In the genomic region with DNA sequence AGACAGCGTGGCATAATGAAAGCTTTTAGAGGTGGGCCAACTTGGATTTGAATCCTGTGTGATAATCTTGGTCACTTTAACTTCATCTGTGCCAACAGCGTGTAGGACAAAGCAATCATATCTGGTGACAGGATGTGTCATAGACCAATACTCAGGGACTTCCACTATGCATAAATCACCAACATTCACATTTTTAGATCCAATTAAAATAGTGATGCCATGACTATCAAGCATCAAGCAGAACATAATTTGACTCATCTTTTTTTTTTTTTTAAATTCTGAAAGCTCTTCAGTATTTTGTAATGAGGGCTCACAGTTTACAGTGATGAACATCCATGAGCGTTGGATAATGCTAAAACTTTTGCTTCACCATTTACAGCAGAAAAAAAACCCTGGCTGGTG, we compare ENCODE assay signal across 16 cellular contexts. TPM values are rescaled to one million over a fixed set of nuclear protein-coding genes. Genes with fewer than 3 reads are reported as not detected.
DNase-seq lines count a peak whose midpoint lies in the region; ATAC-seq and TF ChIP-seq lines count a peak whose summit lies in the region.
"Had no signal": no experiment of that assay in that cellular context is flagged by ENCODE, and none has a peak within 500 bp of the region (broad histone marks: within the 10 kb centered on the region; RNA-seq: fewer than 3 reads in every experiment).

No MANE protein-coding gene starts in this region.

- no peak for TF ChIP-seq POLR2A in sigmoid colon (IDR thresholded peaks at IDR 0.05)

- 61 to 64% methylated on average over 3 of the region's 3 CpGs for WGBS in sigmoid colon, 2 donors

- no peak overlapping the region for H3K27ac ChIP-seq in sigmoid colon
- H3K27ac ChIP-seq: HL-60 had no signal

- intact Hi-C loops in sigmoid colon (cut with DNase I): no loop called here

- ATAC-seq in HG02852 (IDR thresholded peaks at IDR 0.05; ENCODE audit: unreplicated experiment): no peak
- ATAC-seq: effector memory CD8-positive, alpha-beta T cell; Panc1 had no signal

- H3K4me3 ChIP-seq in foreskin fibroblast (ENCODE audit: low read depth in 1 of 2, low read length in 2 of 2) (no peak overlapping the region), sigmoid colon (no peak overlapping the region)

- no peak for TF ChIP-seq EP300 in sigmoid colon (IDR thresholded peaks at IDR 0.05)

- H3K9me3 ChIP-seq in sigmoid colon: no peaks in the 10 kb centered on the region

- TF ChIP-seq CTCF in foreskin fibroblast (IDR thresholded peaks at IDR 0.05; ENCODE audit: low read depth, low read length): no peak
- TF ChIP-seq CTCF in sigmoid colon (IDR thresholded peaks at IDR 0.05): no peak

- H3K27me3 ChIP-seq in sigmoid colon: no peaks in the 10 kb centered on the region

- no peaks in the 10 kb centered on the region for H3K36me3 ChIP-seq in sigmoid colon

- no peaks in the 10 kb centered on the region for H3K4me1 ChIP-seq in sigmoid colon

- DNase-seq in AG08395 (ENCODE audit: low spot score) (peak; percentile 60), ELR (ENCODE audit: low read depth) (peak; percentile 9), RPMI7951 (ENCODE audit: low read depth) (peak; percentile 28), foreskin fibroblast (peak; percentile 39 to 56), mesenteric fat pad (ENCODE audit: low spot score) (no peak), sigmoid colon (no peak)
- DNase-seq: activated CD4-positive, CD25-positive, alpha-beta regulatory T cell; activated effector memory CD4-positive, alpha-beta T cell treated with Interleukin-2 at 50 U/mL for 16 hours; anterior cingulate cortex; effector memory CD8-positive, alpha-beta T cell; H9; NCI-H187 treated with DMSO at 0.1 percent for 48 hours; NCI-H226 had no signal

RNA-seq across cellular contexts. Expression of a gene that starts 27.3 kb away (rescaled TPM):
- total RNA-seq in RPMI7951 (2014; rRNA removed; shearing (Covaris generic)): 12.7 and 12.9 TPM in 2 replicates
- total RNA-seq in mesenteric fat pad (37.5 TPM), sigmoid colon (10 to 100 TPM; 34.2 to 63.1 (median 55.9) TPM)
- polyA plus RNA-seq in sigmoid colon: 10 to 100 TPM in 2 of 3 donors, 1 to 10 TPM in 1; 7.8 to 18.5 (median 10.7) TPM

Comparison
In these comparisons a context has a peak if more than half of its experiments do, and no peak if none do; other contexts are left out.
1. DNase-seq: peak in AG08395 (single experiment), ELR (single experiment), RPMI7951 (single experiment) and foreskin fibroblast (2 of 2); none in mesenteric fat pad (single experiment) and sigmoid colon (single experiment).